1 cellular context compared by ENCODE assay signal in genomic region chr7:2616387-2616966, GRCh38.
TF ChIP-seq lines count a peak whose summit lies in the region.

No MANE protein-coding gene starts in this region.

TF ChIP-seq in H1, 55 proteins besides CTCF, POLR2A, EP300 and RAD21:
- no peak for TF ChIP-seq SUZ12 (IDR thresholded peaks at IDR 0.05; ENCODE audit: low read length)
- TF ChIP-seq CTBP2 (IDR thresholded peaks at IDR 0.05; ENCODE audit: borderline replicate concordance, insufficient read depth, insufficient read length, low read length), result no peak
- TF ChIP-seq BACH1 (IDR thresholded peaks at IDR 0.05; ENCODE audit: low read length), result no peak
- TF ChIP-seq USF2 (IDR thresholded peaks at IDR 0.05; ENCODE audit: low read length), result no peak
- no peak for TF ChIP-seq SP1 (IDR thresholded peaks at IDR 0.05; ENCODE audit: low read depth, low read length)
- TF ChIP-seq SP4 (IDR thresholded peaks at IDR 0.05; ENCODE audit: low read length), result no peak
- TF ChIP-seq GABPA (IDR thresholded peaks at IDR 0.05; ENCODE audit: borderline replicate concordance, insufficient read depth, low read length), result no peak
- no peak for TF ChIP-seq NRF1 (IDR thresholded peaks at IDR 0.05; ENCODE audit: low read depth, low read length)
- no peak for TF ChIP-seq CHD1 (IDR thresholded peaks at IDR 0.05; ENCODE audit: low read depth, low read length)
